In the genomic region with DNA sequence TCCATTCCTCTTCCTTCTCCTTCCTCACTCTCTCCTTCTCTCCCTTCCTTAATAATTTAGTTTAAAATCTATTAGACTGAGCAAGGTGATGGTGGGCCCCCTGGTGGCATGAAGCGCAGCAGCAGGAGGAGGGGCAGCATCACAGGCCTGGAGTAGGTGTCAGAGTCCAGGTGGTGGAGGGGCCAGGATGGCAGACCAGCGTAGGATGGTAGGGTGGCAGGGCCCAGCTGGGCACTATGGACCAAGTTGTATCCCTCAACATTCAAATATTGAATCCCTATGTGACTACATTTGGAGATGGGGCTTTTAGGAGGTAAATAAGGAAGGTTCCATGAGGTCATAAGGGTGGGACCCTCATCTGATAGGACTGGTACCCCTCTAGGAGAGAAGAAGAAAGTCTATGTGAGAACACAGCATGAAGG, we compare ENCODE assay signal across 8 cellular contexts.
DNase-seq lines count a peak whose midpoint lies in the region; ATAC-seq lines count a peak whose summit lies in the region.

No MANE protein-coding gene starts in this region.

- peak; percentile 44 to 61 for DNase-seq in NCI-H524 (lab: John Stamatoyannopoulos, UW)
- DNase-seq in NCI-H524 treated with DMSO at 0.1 percent for 48 hours (lab: John Stamatoyannopoulos, UW): no peak
- DNase-seq in RKO (ENCODE audit: low spot score): peak; percentile 22
- DNase-seq in activated naive CD4-positive, alpha-beta T cell treated with Interleukin-2 at 50 U/mL for 16 hours: peak; percentile 72
- peak in 41 of 42 donors; percentile 33 to 84 (median 63) for DNase-seq in head of caudate nucleus
- DNase-seq in putamen (ENCODE audit: low spot score): peak; percentile 13

- intact Hi-C loops in head of caudate nucleus (cut with DNase I): no loop called here

- no peak for ATAC-seq in HG02884 (IDR thresholded peaks at IDR 0.05; ENCODE audit: unreplicated experiment)
- ATAC-seq in GM21737 (IDR thresholded peaks at IDR 0.05; ENCODE audit: unreplicated experiment): no peak
